In the genomic region with DNA sequence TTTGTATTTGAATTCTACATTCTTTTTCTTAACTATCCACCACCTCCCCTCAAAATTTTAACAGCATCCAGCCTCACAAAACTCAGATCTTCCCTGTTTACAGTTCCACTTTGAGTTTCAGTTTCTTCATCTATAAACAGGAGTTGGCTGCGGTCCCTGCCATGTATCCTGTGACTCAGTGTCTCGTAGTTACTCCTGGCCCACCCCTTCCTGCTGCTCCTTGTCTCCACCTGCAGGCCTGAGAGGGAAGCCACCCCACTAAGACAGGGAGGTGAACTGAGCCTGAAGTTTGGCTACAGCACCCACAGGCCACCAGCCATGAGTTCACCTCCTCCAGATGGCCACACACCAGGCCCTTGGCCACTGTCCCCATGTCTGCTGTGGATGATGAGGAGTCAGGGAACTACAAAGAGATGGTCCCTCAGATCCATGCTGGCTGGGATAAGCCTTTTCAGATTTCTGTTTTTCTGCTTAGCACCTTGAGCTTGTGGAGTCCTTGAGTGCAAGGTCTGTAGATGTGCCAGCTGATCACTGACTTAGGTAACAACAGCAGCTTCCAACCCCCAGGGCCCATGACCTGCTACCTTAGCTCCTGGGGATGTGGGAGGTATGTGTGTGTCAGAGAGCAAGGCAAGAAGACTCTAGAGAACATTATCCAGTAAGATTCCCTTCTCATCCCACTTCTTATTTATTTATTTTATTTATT, we compare ENCODE assay signal across 8 cellular contexts. TPM values are rescaled to one million over a fixed set of nuclear protein-coding genes. Genes with fewer than 3 reads are reported as not detected.
DNase-seq lines count a peak whose midpoint lies in the region; ATAC-seq and TF ChIP-seq lines count a peak whose summit lies in the region.

No MANE protein-coding gene starts in this region.

- DNase-seq in NCI-H1105 (lab: John Stamatoyannopoulos, UW): peak; percentile 6
- DNase-seq in NCI-H1105 treated with DMSO at 0.1 percent for 48 hours (lab: John Stamatoyannopoulos, UW): no peak
- peak; percentile 21 for DNase-seq in Jurkat, Clone E6-1 (ENCODE audit: low read depth, low spot score)
- peak; percentile 85 for DNase-seq in activated CD4-positive, alpha-beta T cell treated with anti-CD3 and anti-CD28 coated beads for 36 hours
- DNase-seq in fibroblast of mammary gland (ENCODE audit: low read depth): peak; percentile 66
- peak; percentile 51 to 57 for DNase-seq in stimulated activated CD4-positive, alpha-beta T cell treated with anti-CD3 and anti-CD28 coated beads, Interleukin-15, amount 100 ng/mL, for 48 hours (ENCODE audit: low read depth in 2 of 2)
- no peak for DNase-seq in HPDE6-E6E7 (ENCODE audit: extremely low spot score)
- DNase-seq in activated gamma-delta T cell treated with Interleukin-2 at 50 U/mL for 16 hours: no peak

- no peak overlapping the region for H3K4me3 ChIP-seq in Jurkat, Clone E6-1 (ENCODE audit: low read length)
- no peak overlapping the region for H3K4me3 ChIP-seq in fibroblast of mammary gland (ENCODE audit: control insufficient read depth, low read depth, low read length)

- no peaks in the 10 kb centered on the region for H3K36me3 Mint-ChIP-seq in activated CD4-positive, alpha-beta T cell treated with anti-CD3 and anti-CD28 coated beads for 36 hours (ENCODE audit: low read depth)

- peak; percentile 59 for TF ChIP-seq CTCF in fibroblast of mammary gland (conservative IDR thresholded peaks at IDR 0.05; ENCODE audit: control insufficient read depth, insufficient read depth, low read depth, low read length)

- H3K27me3 Mint-ChIP-seq in activated CD4-positive, alpha-beta T cell treated with anti-CD3 and anti-CD28 coated beads for 36 hours: no peaks in the 10 kb centered on the region

- H3K9me3 Mint-ChIP-seq in activated CD4-positive, alpha-beta T cell treated with anti-CD3 and anti-CD28 coated beads for 36 hours (ENCODE audit: low read depth): no peaks in the 10 kb centered on the region

- CTCF ChIA-PET in activated CD4-positive, alpha-beta T cell treated with anti-CD3 and anti-CD28 coated beads for 36 hours (lab: Charles Lee): interaction anchor here (0.6 to 2.9 kb wide), 6 partner anchors 8 to 546 kb away, joined by 3 to 15 read pairs (median 4); no protein-coding TSS in a partner anchor

- intact Hi-C loops in activated CD4-positive, alpha-beta T cell treated with anti-CD3 and anti-CD28 coated beads for 36 hours (cut with DNase I, micrococcal nuclease): loop anchor here (1.0 to 5.0 kb wide), 8 partner anchors 62 to 546 kb away; a partner anchor contains a TSS

- ATAC-seq in activated CD4-positive, alpha-beta T cell treated with anti-CD3 and anti-CD28 coated beads for 36 hours: peak; percentile 97

- POLR2A ChIA-PET in activated CD4-positive, alpha-beta T cell treated with anti-CD3 and anti-CD28 coated beads for 36 hours (lab: Charles Lee): no interaction called here

- no peak overlapping the region for H3K4me3 Mint-ChIP-seq in activated CD4-positive, alpha-beta T cell treated with anti-CD3 and anti-CD28 coated beads for 36 hours

- H3K27ac Mint-ChIP-seq in activated CD4-positive, alpha-beta T cell treated with anti-CD3 and anti-CD28 coated beads for 36 hours: peak overlapping the region; percentile 79

- H3K4me1 Mint-ChIP-seq in activated CD4-positive, alpha-beta T cell treated with anti-CD3 and anti-CD28 coated beads for 36 hours: peaks cover 21% of the 10 kb centered on the region

RNA-seq across cellular contexts. Expression of a gene that starts 37.5 kb away (rescaled TPM):
- not detected for polyA plus RNA-seq in Jurkat, Clone E6-1 (2012; ENCODE audit: insufficient read depth, insufficient read length)
- total RNA-seq in activated CD4-positive, alpha-beta T cell treated with anti-CD3 and anti-CD28 coated beads for 36 hours: under 1 TPM; 0.09 to 0.25 TPM

Comparison
In these comparisons a context has a peak if more than half of its experiments do, and no peak if none do; other contexts are left out.
1. DNase-seq: peak in NCI-H1105 (single experiment), Jurkat, Clone E6-1 (single experiment), activated CD4-positive, alpha-beta T cell treated with anti-CD3 and anti-CD28 coated beads for 36 hours (single experiment), fibroblast of mammary gland (single experiment) and stimulated activated CD4-positive, alpha-beta T cell treated with anti-CD3 and anti-CD28 coated beads, Interleukin-15, amount 100 ng/mL, for 48 hours (2 of 2); none in NCI-H1105 treated with DMSO at 0.1 percent for 48 hours (single experiment), HPDE6-E6E7 (single experiment) and activated gamma-delta T cell treated with Interleukin-2 at 50 U/mL for 16 hours (single experiment).